15 cellular contexts compared by ENCODE assay signal in the genomic region with DNA sequence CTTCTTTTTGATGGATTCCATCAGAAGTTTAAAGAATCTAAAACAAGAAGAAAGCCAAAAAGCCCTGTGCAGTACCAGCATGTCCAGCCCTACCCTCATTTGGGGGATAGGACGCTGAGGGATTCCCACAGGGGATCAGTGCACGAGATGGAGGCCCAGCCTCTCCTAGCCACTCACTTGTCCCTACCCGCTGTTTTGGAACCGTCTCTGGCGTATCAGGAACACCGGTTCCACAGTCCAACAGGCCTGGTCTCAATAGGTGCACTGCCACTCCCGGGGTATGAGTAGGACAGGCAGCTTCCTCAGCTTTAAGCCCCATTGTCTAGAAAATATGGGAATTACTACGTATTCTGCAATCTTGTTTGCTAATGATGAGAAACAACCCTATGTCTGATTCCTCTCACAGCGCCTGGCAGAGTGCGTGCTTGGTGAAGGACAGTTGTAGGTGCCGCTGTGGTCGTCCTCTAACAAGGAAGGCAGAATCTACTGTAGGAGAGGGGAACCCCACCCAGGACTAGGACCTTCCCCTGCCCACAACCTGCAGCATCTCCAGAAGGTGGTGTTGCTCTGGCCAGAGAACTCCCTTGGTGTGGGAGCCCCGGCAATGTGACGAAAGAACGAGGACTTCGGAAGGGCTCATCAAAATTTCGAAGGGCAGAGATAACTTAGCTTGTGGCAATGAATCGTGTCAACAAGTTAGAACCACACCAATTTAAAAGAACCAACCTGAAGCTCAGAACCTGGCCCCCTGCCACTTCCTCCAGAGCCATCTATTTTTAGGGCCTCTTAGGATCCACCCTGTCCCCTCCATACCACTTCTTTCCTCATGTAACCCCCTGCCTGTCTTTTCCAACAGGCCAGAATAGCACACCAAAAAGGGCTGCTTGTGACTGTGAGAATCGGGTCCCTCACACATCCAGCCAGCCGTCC.
DNase-seq lines count a peak whose midpoint lies in the region; ATAC-seq and TF ChIP-seq lines count a peak whose summit lies in the region.
"Had no signal": no experiment of that assay in that cellular context is flagged by ENCODE, and none has a peak within 500 bp of the region (broad histone marks: within the 10 kb centered on the region; RNA-seq: fewer than 3 reads in every experiment).

No MANE protein-coding gene starts in this region.

- H3K27me3 Mint-ChIP-seq in activated CD4-positive, alpha-beta T cell treated with anti-CD3 and anti-CD28 coated beads, Interleukin-2, amount 10 ng/mL, durations not matched to agents 7 days and 5 days, result no peaks in the 10 kb centered on the region

- DNase-seq in activated CD4-positive, alpha-beta T cell treated with anti-CD3 and anti-CD28 coated beads, Interleukin-2, amount 10 ng/mL, durations not matched to agents 7 days and 5 days, result no peak
- DNase-seq in activated CD4-positive, alpha-beta T cell treated with anti-CD3 and anti-CD28 coated beads for 1 hour, result no peak
- peak in 3 of 10 donors; percentile 6 to 27 (median 26) for DNase-seq in dorsolateral prefrontal cortex
- DNase-seq in gastrocnemius medialis, result peak in 1 of 2 donors; percentile 64
- DNase-seq in stimulated activated CD4-positive, alpha-beta T cell treated with anti-CD3 and anti-CD28 coated beads, Interleukin-4, amount 100 ng/mL, for 4 hours, result no peak
- no peak for DNase-seq in ascending aorta (ENCODE audit: low spot score in 2 of 2)
- no peak for DNase-seq in SK-N-DZ (ENCODE audit: low spot score)
- DNase-seq: ACHN; activated CD4-positive, alpha-beta T cell treated with anti-CD3 and anti-CD28 coated beads for 48 hours; activated gamma-delta T cell treated with Interleukin-2 at 50 U/mL for 16 hours; KG1; NCI-H146; NCI-H510A treated with DMSO at 0.1 percent for 48 hours had no signal

- peak overlapping the region; percentile 72; the same call in 1 of the 2 replicates for H3K9ac ChIP-seq in OCI-LY1 (ENCODE audit: low read length)

- no peaks in the 10 kb centered on the region for H3K9me2 ChIP-seq in OCI-LY1 (ENCODE audit: low read depth, low read length)

- no peak overlapping the region for H3K4me2 ChIP-seq in OCI-LY1 (ENCODE audit: low read length)

- TF ChIP-seq CTCF in OCI-LY1 (IDR thresholded peaks at IDR 0.05; ENCODE audit: low read length), result no peak
- TF ChIP-seq CTCF in dorsolateral prefrontal cortex (IDR thresholded peaks at IDR 0.05 in 54 of 56, conservative IDR thresholded peaks at IDR 0.05 in 2 of 56; ENCODE audit: low read depth in 1 of 56, partially characterized antibody in 56 of 56), result no peak
- no peak for TF ChIP-seq CTCF in gastrocnemius medialis (IDR thresholded peaks at IDR 0.05 in 4 of 5, conservative IDR thresholded peaks at IDR 0.05 in 1 of 5)
- TF ChIP-seq CTCF in ascending aorta (IDR thresholded peaks at IDR 0.05), result no peak

- H3F3A ChIP-seq in OCI-LY1 (ENCODE audit: insufficient read depth, low read length), result 0 out of 2 replicates have a peak, but pooled peaks cover 7% of the 10 kb centered on the region

- H3K79me2 ChIP-seq in OCI-LY1 (ENCODE audit: insufficient read depth, low read length), result no peaks in the 10 kb centered on the region

- peak overlapping the region; percentile 99 for H3K27ac Mint-ChIP-seq in activated CD4-positive, alpha-beta T cell treated with anti-CD3 and anti-CD28 coated beads, Interleukin-2, amount 10 ng/mL, durations not matched to agents 7 days and 5 days

- no peak overlapping the region for H3K4me3 Mint-ChIP-seq in activated CD4-positive, alpha-beta T cell treated with anti-CD3 and anti-CD28 coated beads, Interleukin-2, amount 10 ng/mL, durations not matched to agents 7 days and 5 days

- POLR2A ChIA-PET in activated CD4-positive, alpha-beta T cell treated with anti-CD3 and anti-CD28 coated beads, Interleukin-2, amount 10 ng/mL, durations not matched to agents 7 days and 5 days (lab: Charles Lee), result no interaction called here

- peaks cover 61% of the 10 kb centered on the region for H3K36me3 Mint-ChIP-seq in activated CD4-positive, alpha-beta T cell treated with anti-CD3 and anti-CD28 coated beads, Interleukin-2, amount 10 ng/mL, durations not matched to agents 7 days and 5 days (ENCODE audit: low read depth)

- H2AFZ ChIP-seq in OCI-LY1 (ENCODE audit: low read length), result no peak overlapping the region

- H3K4me3 ChIP-seq in OCI-LY1 (ENCODE audit: low read depth, low read length, poor library complexity, severe bottlenecking) (no peak overlapping the region), dorsolateral prefrontal cortex (no peak overlapping the region), gastrocnemius medialis (no peak overlapping the region), ascending aorta (no peak overlapping the region)

- in situ Hi-C loops in gastrocnemius medialis (cut with MboI; ENCODE audit: low sequenced_read_pairs in 4 of 4), result no loop called here

- H3K9me3 Mint-ChIP-seq in activated CD4-positive, alpha-beta T cell treated with anti-CD3 and anti-CD28 coated beads, Interleukin-2, amount 10 ng/mL, durations not matched to agents 7 days and 5 days, result no peaks in the 10 kb centered on the region

- H3K36me3 ChIP-seq in OCI-LY1 (ENCODE audit: insufficient read depth, low read length), result peaks cover 79% of the 10 kb centered on the region
- peaks cover 0 to 51% of the 10 kb centered on the region in 2 donors for H3K36me3 ChIP-seq in gastrocnemius medialis
- H3K36me3 ChIP-seq in ascending aorta, result peaks cover 39 to 47% of the 10 kb centered on the region in 2 donors

- H3K27me3 ChIP-seq in OCI-LY1 (ENCODE audit: insufficient read depth, low read length) (no peaks in the 10 kb centered on the region), dorsolateral prefrontal cortex (no peaks in the 10 kb centered on the region), gastrocnemius medialis (no peaks in the 10 kb centered on the region), ascending aorta (no peaks in the 10 kb centered on the region)

- no peaks in the 10 kb centered on the region for H4K20me1 ChIP-seq in OCI-LY1 (ENCODE audit: insufficient read depth, low read length)

- no peak for TF ChIP-seq POLR2A in gastrocnemius medialis (IDR thresholded peaks at IDR 0.05)

- H3K9me3 ChIP-seq in OCI-LY1 (ENCODE audit: low read length) (no peaks in the 10 kb centered on the region), gastrocnemius medialis (no peaks in the 10 kb centered on the region), ascending aorta (no peaks in the 10 kb centered on the region)

- intact Hi-C loops in dorsolateral prefrontal cortex (cut with DNase I) (loop anchor here (5.0 to 10.0 kb wide), 3 partner anchors 38 to 109 kb away; no protein-coding TSS in a partner anchor), gastrocnemius medialis (cut with DNase I; ENCODE audit: low total_unique reads) (no loop called here), ascending aorta (cut with DNase I) (no loop called here)

- peaks cover 56% of the 10 kb centered on the region for H3K4me1 Mint-ChIP-seq in activated CD4-positive, alpha-beta T cell treated with anti-CD3 and anti-CD28 coated beads, Interleukin-2, amount 10 ng/mL, durations not matched to agents 7 days and 5 days

- CTCF ChIA-PET in activated CD4-positive, alpha-beta T cell treated with anti-CD3 and anti-CD28 coated beads, Interleukin-2, amount 10 ng/mL, durations not matched to agents 7 days and 5 days (lab: Charles Lee), result interaction anchor here (1.0 to 4.1 kb wide), 6 partner anchors 10 to 105 kb away, joined by 3 to 26 read pairs (median 4); no protein-coding TSS in a partner anchor

- H3K4me1 ChIP-seq in OCI-LY1 (ENCODE audit: insufficient read depth, low read length, severe bottlenecking), result peaks cover 50% of the 10 kb centered on the region
- peaks cover 52 to 53% of the 10 kb centered on the region in 2 donors for H3K4me1 ChIP-seq in gastrocnemius medialis
- H3K4me1 ChIP-seq in ascending aorta, result peaks cover 22 to 28% of the 10 kb centered on the region in 2 donors

- ATAC-seq in gastrocnemius medialis, result no peak
- ATAC-seq: HCT116 had no signal

- peak overlapping the region; percentile 100 for H3K27ac ChIP-seq in OCI-LY1 (ENCODE audit: low read depth, low read length, poor library complexity, severe bottlenecking)
- H3K27ac ChIP-seq in dorsolateral prefrontal cortex, result peak overlapping the region in 47 of 59 donors; percentile 0 to 99 (median 94)
- peak overlapping the region; percentile 91 to 99 (median 98) for H3K27ac ChIP-seq in gastrocnemius medialis
- no peak overlapping the region for H3K27ac ChIP-seq in ascending aorta

Comparison
In these comparisons a context has a peak if more than half of its experiments do, and no peak if none do; other contexts are left out.
1. H3K27ac ChIP-seq: peak in OCI-LY1 (single experiment), dorsolateral prefrontal cortex (47 of 59) and gastrocnemius medialis (4 of 4); none in ascending aorta (0 of 2).
2. intact Hi-C loops: an anchor here in dorsolateral prefrontal cortex (5.0 to 10.0 kb wide); none called in gastrocnemius medialis and ascending aorta.